ENCODE assay signal across 8 cellular contexts in genomic region chr6:63598251-63599036, GRCh38. TPM values are rescaled to one million over a fixed set of nuclear protein-coding genes. Genes with fewer than 3 reads are reported as not detected.
DNase-seq lines count a peak whose midpoint lies in the region; ATAC-seq and TF ChIP-seq lines count a peak whose summit lies in the region.

No MANE protein-coding gene starts in this region.

- H3K9me3 Mint-ChIP-seq in activated naive CD4-positive, alpha-beta T cell treated with anti-CD3 and anti-CD28 coated beads, Interleukin-2, amount 10 ng/mL, durations not matched to agents 7 days and 5 days: no peaks in the 10 kb centered on the region
- H3K9me3 Mint-ChIP-seq in osteocyte (ENCODE audit: unreplicated experiment): no peaks in the 10 kb centered on the region

- no peaks in the 10 kb centered on the region for H4K20me1 ChIP-seq in HCT116 (ENCODE audit: insufficient read depth)

- ATAC-seq in HCT116: peak; percentile 99

- POLR2A ChIA-PET in HCT116 (lab: Charles Lee): no interaction called here

- TF ChIP-seq CTCF in HCT116 (IDR thresholded peaks at IDR 0.05 in 2 of 3, conservative IDR thresholded peaks at IDR 0.05 in 1 of 3; ENCODE audit: borderline replicate concordance in 1 of 3, insufficient read depth in 1 of 3, low read depth in 2 of 3, low read length in 2 of 3) (peak; percentile 35 to 80 (median 78); a peak in 5 of 6 replicates), osteocyte (IDR thresholded peaks at IDR 0.05) (peak; percentile 92), tibial nerve (IDR thresholded peaks at IDR 0.05) (peak; percentile 74 to 91 (median 82))

- RAD21 ChIA-PET in HCT116 (lab: Charles Lee; ENCODE audit: low non-redundant PET in 1 of 2, low total read pairs in 2 of 2, uncharacterized antibody in 2 of 2, unreplicated experiment in 2 of 2): interaction anchor here in 1 of 2 experiments (1.1 kb wide), 1 partner anchor 166 kb away, joined by 4 read pairs; no protein-coding TSS in a partner anchor

- no peaks in the 10 kb centered on the region for H3K36me3 Mint-ChIP-seq in activated naive CD4-positive, alpha-beta T cell treated with anti-CD3 and anti-CD28 coated beads, Interleukin-2, amount 10 ng/mL, durations not matched to agents 7 days and 5 days
- no peaks in the 10 kb centered on the region for H3K36me3 Mint-ChIP-seq in osteocyte (ENCODE audit: unreplicated experiment)

- no peak overlapping the region for H3K9ac ChIP-seq in HCT116 (ENCODE audit: low read length)

- no peaks in the 10 kb centered on the region for H3K9me3 ChIP-seq in HCT116 (ENCODE audit: control insufficient read depth in 1 of 2, insufficient read depth in 1 of 2, low read depth in 1 of 2, low read length in 2 of 2)
- no peaks in the 10 kb centered on the region for H3K9me3 ChIP-seq in MG63
- H3K9me3 ChIP-seq in SJSA1 (replicated peaks): no peaks in the 10 kb centered on the region
- no peaks in the 10 kb centered on the region for H3K9me3 ChIP-seq in tibial nerve

- H3K27me3 Mint-ChIP-seq in activated naive CD4-positive, alpha-beta T cell treated with anti-CD3 and anti-CD28 coated beads, Interleukin-2, amount 10 ng/mL, durations not matched to agents 7 days and 5 days: peaks cover 21% of the 10 kb centered on the region
- H3K27me3 Mint-ChIP-seq in osteocyte (ENCODE audit: unreplicated experiment): peaks cover 3% of the 10 kb centered on the region

- peaks cover 0 to 4% of the 10 kb centered on the region in 2 experiments; a peak in 1 of 4 replicates for H3K4me1 ChIP-seq in HCT116 (ENCODE audit: control insufficient read depth in 1 of 2, insufficient read depth in 2 of 2, low read length in 2 of 2)
- 0 out of 2 replicates have a peak, but pooled peaks cover 3% of the 10 kb centered on the region for H3K4me1 ChIP-seq in SJSA1 (replicated peaks)
- H3K4me1 ChIP-seq in tibial nerve: peaks cover 0 to 10% (median 0%) of the 10 kb centered on the region in 4 donors

- no TSS peak for BruUV-seq in HCT116 (replicated peaks; lab: Mats Ljungman, UMichigan)

- peak; percentile 26 for DNase-seq in GM04504 (ENCODE audit: low read depth)
- DNase-seq in HCT116 (ENCODE audit: low read depth, low spot score): peak; percentile 51
- peak; percentile 49 for DNase-seq in MG63
- DNase-seq in SJSA1 (ENCODE audit: low read depth in 1 of 2, low spot score in 2 of 2): peak; percentile 50
- peak; percentile 81 for DNase-seq in activated naive CD4-positive, alpha-beta T cell treated with anti-CD3 and anti-CD28 coated beads, Interleukin-2, amount 10 ng/mL, durations not matched to agents 7 days and 5 days
- DNase-seq in glomerular visceral epithelial cell (ENCODE audit: extremely low spot score): peak; percentile 66
- no peak for DNase-seq in osteocyte (ENCODE audit: extremely low spot score, unreplicated experiment)
- peak; percentile 29 to 70 for DNase-seq in tibial nerve (ENCODE audit: low spot score in 2 of 2)

- CTCF ChIA-PET in HCT116 (lab: Charles Lee): interaction anchor here (0.7 to 3.1 kb wide), 13 partner anchors 11 to 250 kb away, joined by 3 to 35 read pairs (median 4); no protein-coding TSS in a partner anchor
- CTCF ChIA-PET in activated naive CD4-positive, alpha-beta T cell treated with anti-CD3 and anti-CD28 coated beads, Interleukin-2, amount 10 ng/mL, durations not matched to agents 7 days and 5 days (lab: Charles Lee): interaction anchor here (0.7 to 3.4 kb wide), 29 partner anchors 9 to 291 kb away, joined by 3 to 54 read pairs (median 4); partner anchors contain the start of gene PHF3

- peak overlapping the region; percentile 77 for H3K4me3 Mint-ChIP-seq in activated naive CD4-positive, alpha-beta T cell treated with anti-CD3 and anti-CD28 coated beads, Interleukin-2, amount 10 ng/mL, durations not matched to agents 7 days and 5 days
- H3K4me3 Mint-ChIP-seq in osteocyte (ENCODE audit: unreplicated experiment): peak overlapping the region; percentile 86

- H3K27ac ChIP-seq in HCT116 (ENCODE audit: low read depth, low read length) (no peak overlapping the region), SJSA1 (no peak overlapping the region), tibial nerve (peak overlapping the region in 1 of 4 donors; percentile 39)

- intact Hi-C loops in HCT116 (cut with micrococcal nuclease): loop anchor here (2.0 to 5.0 kb wide), 2 partner anchors 166 to 204 kb away; no protein-coding TSS in a partner anchor

- no peak overlapping the region for H2AFZ ChIP-seq in HCT116 (ENCODE audit: low read depth, low read length, poor library complexity, severe bottlenecking)

- TF ChIP-seq RAD21 in HCT116 (IDR thresholded peaks at IDR 0.05; ENCODE audit: low read depth): peak; percentile 63

- H3K4me1 Mint-ChIP-seq in activated naive CD4-positive, alpha-beta T cell treated with anti-CD3 and anti-CD28 coated beads, Interleukin-2, amount 10 ng/mL, durations not matched to agents 7 days and 5 days: peaks cover 20% of the 10 kb centered on the region
- H3K4me1 Mint-ChIP-seq in osteocyte (ENCODE audit: unreplicated experiment): peaks cover 5% of the 10 kb centered on the region

- H3K27me3 ChIP-seq in HCT116 (ENCODE audit: insufficient read depth, low read length): no peaks in the 10 kb centered on the region
- no peaks in the 10 kb centered on the region for H3K27me3 ChIP-seq in MG63
- peaks cover 2% of the 10 kb centered on the region; the same call in 1 of the 2 replicates for H3K27me3 ChIP-seq in SJSA1 (replicated peaks)
- no peaks in the 10 kb centered on the region for H3K27me3 ChIP-seq in tibial nerve

- peak in 1 of 2 donors; percentile 32 for TF ChIP-seq EP300 in tibial nerve (IDR thresholded peaks at IDR 0.05)

- TF ChIP-seq POLR2A in HCT116 (IDR thresholded peaks at IDR 0.05; ENCODE audit: borderline replicate concordance, extremely low read depth, insufficient read depth, insufficient read length): no peak
- no peak for TF ChIP-seq POLR2A in tibial nerve (IDR thresholded peaks at IDR 0.05)

- no peak overlapping the region for H3K27ac Mint-ChIP-seq in activated naive CD4-positive, alpha-beta T cell treated with anti-CD3 and anti-CD28 coated beads, Interleukin-2, amount 10 ng/mL, durations not matched to agents 7 days and 5 days
- H3K27ac Mint-ChIP-seq in osteocyte (ENCODE audit: unreplicated experiment): no peak overlapping the region

- no peaks in the 10 kb centered on the region for H3K79me2 ChIP-seq in HCT116 (ENCODE audit: insufficient read depth, low read length)

- no peaks in the 10 kb centered on the region for H3K9me2 ChIP-seq in HCT116 (ENCODE audit: insufficient read depth)

- H3K4me2 ChIP-seq in HCT116 (ENCODE audit: low read length): peak overlapping the region; percentile 8; the same call in 1 of the 2 replicates

- no peaks in the 10 kb centered on the region for H3K36me3 ChIP-seq in HCT116 (ENCODE audit: control insufficient read depth in 1 of 2, insufficient read depth in 2 of 2, low read length in 2 of 2)
- H3K36me3 ChIP-seq in MG63: no peaks in the 10 kb centered on the region
- H3K36me3 ChIP-seq in SJSA1: no peaks in the 10 kb centered on the region
- no peaks in the 10 kb centered on the region for H3K36me3 ChIP-seq in tibial nerve

- H3K4me3 ChIP-seq in HCT116 (replicated peaks in 1 of 2; ENCODE audit: low read depth in 1 of 2, low read length in 2 of 2) (no peak overlapping the region), MG63 (peak overlapping the region; percentile 41), SJSA1 (no peak overlapping the region), tibial nerve (peak overlapping the region; percentile 25 to 56 (median 36))

- WGBS in tibial nerve, 2 donors: 3 to 4% methylated on average over 21 of the region's 21 CpGs

TF ChIP-seq in HCT116, 20 proteins besides CTCF, POLR2A, EP300 and RAD21 (continues in another document):
- TF ChIP-seq SRF (IDR thresholded peaks at IDR 0.05; ENCODE audit: low read depth): no peak
- TF ChIP-seq SIN3A (IDR thresholded peaks at IDR 0.05; ENCODE audit: low read depth): no peak
- no peak for TF ChIP-seq JUND (IDR thresholded peaks at IDR 0.05)
- TF ChIP-seq EGR1 (IDR thresholded peaks at IDR 0.05; ENCODE audit: low read depth): no peak
- TF ChIP-seq FOSL1 (IDR thresholded peaks at IDR 0.05; ENCODE audit: low read depth): no peak
- TF ChIP-seq SP1 (IDR thresholded peaks at IDR 0.05; ENCODE audit: low read depth): no peak
- no peak for TF ChIP-seq ZFX (IDR thresholded peaks at IDR 0.05)
- TF ChIP-seq ELF1 (IDR thresholded peaks at IDR 0.05; ENCODE audit: borderline replicate concordance, low read depth): no peak
- TF ChIP-seq POLR2AphosphoS5 (IDR thresholded peaks at IDR 0.05; ENCODE audit: low read depth, low read length): no peak
- no peak for TF ChIP-seq CBX3 (IDR thresholded peaks at IDR 0.05; ENCODE audit: low read depth)
- TF ChIP-seq, protein P1, sequence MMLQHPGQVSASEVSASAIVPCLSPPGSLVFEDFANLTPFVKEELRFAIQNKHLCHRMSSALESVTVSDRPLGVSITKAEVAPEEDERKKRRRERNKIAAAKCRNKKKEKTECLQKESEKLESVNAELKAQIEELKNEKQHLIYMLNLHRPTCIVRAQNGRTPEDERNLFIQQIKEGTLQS (IDR thresholded peaks at IDR 0.05): no peak
- TF ChIP-seq, protein P2, sequence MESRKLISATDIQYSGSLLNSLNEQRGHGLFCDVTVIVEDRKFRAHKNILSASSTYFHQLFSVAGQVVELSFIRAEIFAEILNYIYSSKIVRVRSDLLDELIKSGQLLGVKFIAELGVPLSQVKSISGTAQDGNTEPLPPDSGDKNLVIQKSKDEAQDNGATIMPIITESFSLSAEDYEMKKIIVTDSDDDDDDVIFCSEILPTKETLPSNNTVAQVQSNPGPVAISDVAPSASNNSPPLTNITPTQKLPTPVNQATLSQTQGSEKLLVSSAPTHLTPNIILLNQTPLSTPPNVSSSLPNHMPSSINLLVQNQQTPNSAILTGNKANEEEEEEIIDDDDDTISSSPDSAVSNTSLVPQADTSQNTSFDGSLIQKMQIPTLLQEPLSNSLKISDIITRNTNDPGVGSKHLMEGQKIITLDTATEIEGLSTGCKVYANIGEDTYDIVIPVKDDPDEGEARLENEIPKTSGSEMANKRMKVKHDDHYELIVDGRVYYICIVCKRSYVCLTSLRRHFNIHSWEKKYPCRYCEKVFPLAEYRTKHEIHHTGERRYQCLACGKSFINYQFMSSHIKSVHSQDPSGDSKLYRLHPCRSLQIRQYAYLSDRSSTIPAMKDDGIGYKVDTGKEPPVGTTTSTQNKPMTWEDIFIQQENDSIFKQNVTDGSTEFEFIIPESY (IDR thresholded peaks at IDR 0.05; ENCODE audit: extremely low read depth, insufficient replicate concordance, low read length): no peak

RNA-seq across cellular contexts. Expression of gene PTP4A1, which starts 26.2 kb away (rescaled TPM):
- total RNA-seq in HCT116 (2021; ENCODE audit: unreplicated experiment) (123 TPM), osteocyte (58.7 and 62.4 TPM in 2 replicates), tibial nerve (10 to 100 TPM; 10.5 to 22.8 (median 18.4) TPM)
- polyA plus RNA-seq in HCT116 (2012): 47.5 and 61.8 TPM in 2 replicates
- 4.9 and 8.8 TPM in 2 replicates for total RNA-seq in MG63 (2014; rRNA removed; shearing (Covaris generic); ENCODE audit: low replicate concordance)
- total RNA-seq in SJSA1 (2014; rRNA removed; shearing (Covaris generic)): 15.7 TPM in 1 of 2 replicates, not detected in the other

RNA-seq across cellular contexts. Expression of gene PHF3, which starts 37.2 kb away (rescaled TPM):
- total RNA-seq in HCT116 (2021; ENCODE audit: unreplicated experiment): 51.1 TPM
- polyA plus RNA-seq in HCT116 (2012): 8.7 and 12.7 TPM in 2 replicates
- 10.0 and 25.3 TPM in 2 replicates for total RNA-seq in MG63 (2014; rRNA removed; shearing (Covaris generic); ENCODE audit: low replicate concordance)
- 24.3 and 34.0 TPM in 2 replicates for total RNA-seq in SJSA1 (2014; rRNA removed; shearing (Covaris generic))
- 45.9 and 51.5 TPM in 2 replicates for total RNA-seq in osteocyte
- 10 to 100 TPM; 59.1 to 75.3 (median 69.9) TPM for total RNA-seq in tibial nerve

Comparison
In these comparisons a context has a peak if more than half of its experiments do, and no peak if none do; other contexts are left out.
1. H3K4me3 ChIP-seq: peak in MG63 (single experiment) and tibial nerve (4 of 4); none in HCT116 (0 of 2) and SJSA1 (single experiment).
2. Peak in every context shown above with its lines, with median percentiles within 50 percentile points of each other: CTCF ChIP-seq.